In genomic region chr9:134329886-134330285, GRCh38 we compare ENCODE assay signal across 9 cellular contexts. TPM values are rescaled to one million over a fixed set of nuclear protein-coding genes. Genes with fewer than 3 reads are reported as not detected.
A peak's percentile ranks its signal among the peaks of the same experiment; 100 is the strongest.
DNase-seq lines count a peak whose midpoint lies in the region; ATAC-seq and TF ChIP-seq lines count a peak whose summit lies in the region.
"Had no signal": no experiment of that assay in that cellular context is flagged by ENCODE, and none has a peak within 500 bp of the region (broad histone marks: within the 10 kb centered on the region; RNA-seq: fewer than 3 reads in every experiment).

No MANE protein-coding gene starts in this region.

- peak overlapping the region; percentile 89; the same call in 1 of the 2 replicates for H3K27ac ChIP-seq in WERI-Rb-1
- H3K27ac ChIP-seq in gastroesophageal sphincter = peak overlapping the region in 3 of 4 donors; percentile 84 to 90 (median 84)
- peak overlapping the region; percentile 25 for H3K27ac ChIP-seq in neutrophil
- H3K27ac ChIP-seq in vagina = peak overlapping the region; percentile 95

- H3K9me3 ChIP-seq in WERI-Rb-1 (ENCODE audit: severe bottlenecking) (no peaks in the 10 kb centered on the region), gastroesophageal sphincter (no peaks in the 10 kb centered on the region), neutrophil (no peaks in the 10 kb centered on the region), vagina (no peaks in the 10 kb centered on the region)

- WGBS in gastroesophageal sphincter (ENCODE audit: low coverage in 1 of 2), 2 donors = 40% methylated on average over 1 of the region's 5 CpGs; no CpG with 5 or more reads in 1 of the 2 donors

- no peak for ATAC-seq in gastroesophageal sphincter
- ATAC-seq: WTC11 had no signal

- TF ChIP-seq CTCF in WERI-Rb-1 (IDR thresholded peaks at IDR 0.05; ENCODE audit: low read depth, low read length) = no peak
- no peak for TF ChIP-seq CTCF in gastroesophageal sphincter (IDR thresholded peaks at IDR 0.05)
- TF ChIP-seq CTCF in neutrophil (IDR thresholded peaks at IDR 0.05) = no peak
- TF ChIP-seq CTCF in vagina (IDR thresholded peaks at IDR 0.05) = no peak

- no peak for DNase-seq in WERI-Rb-1
- no peak for DNase-seq in vagina (ENCODE audit: extremely low spot score in 2 of 2)
- no peak for DNase-seq in AG08396 (ENCODE audit: low spot score)
- DNase-seq in NCI-H526 treated with DMSO at 0.1 percent for 48 hours (lab: John Stamatoyannopoulos, UW) = no peak
- no peak for DNase-seq in HuH-7 (ENCODE audit: low spot score)
- DNase-seq: Karpas-422 had no signal

- intact Hi-C loops in vagina (cut with DNase I) = loop anchor here (5.0 kb wide), 2 partner anchors 102 to 158 kb away; no protein-coding TSS in a partner anchor

- H3K36me3 ChIP-seq in WERI-Rb-1 (no peaks in the 10 kb centered on the region; the same call in 1 of the 2 replicates), gastroesophageal sphincter (no peaks in the 10 kb centered on the region), neutrophil (no peaks in the 10 kb centered on the region), vagina (no peaks in the 10 kb centered on the region)

- H3K4me3 ChIP-seq in WERI-Rb-1 (ENCODE audit: low read depth, low read length) (no peak overlapping the region), gastroesophageal sphincter (peak overlapping the region; percentile 65 to 76), neutrophil (ENCODE audit: low read depth in 1 of 2, low read length in 1 of 2) (peak overlapping the region in 1 of 2 experiments; percentile 2), vagina (peak overlapping the region; percentile 63 to 96)

- H3K4me1 ChIP-seq in gastroesophageal sphincter = peaks cover 0 to 83% (median 68%) of the 10 kb centered on the region in 3 donors
- H3K4me1 ChIP-seq in neutrophil (ENCODE audit: control insufficient read depth in 1 of 2, insufficient read depth in 1 of 2, low read depth in 1 of 2, low read length in 1 of 2) = peaks cover 49 to 83% of the 10 kb centered on the region in 2 experiments
- peaks cover 80% of the 10 kb centered on the region for H3K4me1 ChIP-seq in vagina

- no peaks in the 10 kb centered on the region for H3K27me3 ChIP-seq in WERI-Rb-1 (ENCODE audit: insufficient read depth, low read depth, severe bottlenecking)
- no peaks in the 10 kb centered on the region for H3K27me3 ChIP-seq in gastroesophageal sphincter
- peaks cover 1% of the 10 kb centered on the region for H3K27me3 ChIP-seq in neutrophil
- H3K27me3 ChIP-seq in vagina = no peaks in the 10 kb centered on the region

- TF ChIP-seq POLR2A in gastroesophageal sphincter (IDR thresholded peaks at IDR 0.05) = no peak
- no peak for TF ChIP-seq POLR2A in vagina (IDR thresholded peaks at IDR 0.05)

- no peak for TF ChIP-seq EP300 in gastroesophageal sphincter (IDR thresholded peaks at IDR 0.05)

RNA-seq across cellular contexts. Expression of gene RXRA, which starts 3.6 kb away (rescaled TPM):
- total RNA-seq in gastroesophageal sphincter (10 to 100 TPM; 45.1 to 78.9 (median 55.3) TPM), vagina (49.4 TPM)

Comparison
In these comparisons a context has a peak if more than half of its experiments do, and no peak if none do; other contexts are left out.
1. H3K27ac ChIP-seq: peak in every context shown above with its lines; median percentile 95 in vagina; 89 in WERI-Rb-1; 84 in gastroesophageal sphincter; 25 in neutrophil.